1 cellular context compared by ENCODE assay signal in genomic region chrX:45323387-45323786, GRCh38.
TF ChIP-seq lines count a peak whose summit lies in the region.

No MANE protein-coding gene starts in this region.

TF ChIP-seq in HepG2, 621 proteins besides CTCF, POLR2A, EP300 and RAD21:
- TF ChIP-seq, protein P1, sequence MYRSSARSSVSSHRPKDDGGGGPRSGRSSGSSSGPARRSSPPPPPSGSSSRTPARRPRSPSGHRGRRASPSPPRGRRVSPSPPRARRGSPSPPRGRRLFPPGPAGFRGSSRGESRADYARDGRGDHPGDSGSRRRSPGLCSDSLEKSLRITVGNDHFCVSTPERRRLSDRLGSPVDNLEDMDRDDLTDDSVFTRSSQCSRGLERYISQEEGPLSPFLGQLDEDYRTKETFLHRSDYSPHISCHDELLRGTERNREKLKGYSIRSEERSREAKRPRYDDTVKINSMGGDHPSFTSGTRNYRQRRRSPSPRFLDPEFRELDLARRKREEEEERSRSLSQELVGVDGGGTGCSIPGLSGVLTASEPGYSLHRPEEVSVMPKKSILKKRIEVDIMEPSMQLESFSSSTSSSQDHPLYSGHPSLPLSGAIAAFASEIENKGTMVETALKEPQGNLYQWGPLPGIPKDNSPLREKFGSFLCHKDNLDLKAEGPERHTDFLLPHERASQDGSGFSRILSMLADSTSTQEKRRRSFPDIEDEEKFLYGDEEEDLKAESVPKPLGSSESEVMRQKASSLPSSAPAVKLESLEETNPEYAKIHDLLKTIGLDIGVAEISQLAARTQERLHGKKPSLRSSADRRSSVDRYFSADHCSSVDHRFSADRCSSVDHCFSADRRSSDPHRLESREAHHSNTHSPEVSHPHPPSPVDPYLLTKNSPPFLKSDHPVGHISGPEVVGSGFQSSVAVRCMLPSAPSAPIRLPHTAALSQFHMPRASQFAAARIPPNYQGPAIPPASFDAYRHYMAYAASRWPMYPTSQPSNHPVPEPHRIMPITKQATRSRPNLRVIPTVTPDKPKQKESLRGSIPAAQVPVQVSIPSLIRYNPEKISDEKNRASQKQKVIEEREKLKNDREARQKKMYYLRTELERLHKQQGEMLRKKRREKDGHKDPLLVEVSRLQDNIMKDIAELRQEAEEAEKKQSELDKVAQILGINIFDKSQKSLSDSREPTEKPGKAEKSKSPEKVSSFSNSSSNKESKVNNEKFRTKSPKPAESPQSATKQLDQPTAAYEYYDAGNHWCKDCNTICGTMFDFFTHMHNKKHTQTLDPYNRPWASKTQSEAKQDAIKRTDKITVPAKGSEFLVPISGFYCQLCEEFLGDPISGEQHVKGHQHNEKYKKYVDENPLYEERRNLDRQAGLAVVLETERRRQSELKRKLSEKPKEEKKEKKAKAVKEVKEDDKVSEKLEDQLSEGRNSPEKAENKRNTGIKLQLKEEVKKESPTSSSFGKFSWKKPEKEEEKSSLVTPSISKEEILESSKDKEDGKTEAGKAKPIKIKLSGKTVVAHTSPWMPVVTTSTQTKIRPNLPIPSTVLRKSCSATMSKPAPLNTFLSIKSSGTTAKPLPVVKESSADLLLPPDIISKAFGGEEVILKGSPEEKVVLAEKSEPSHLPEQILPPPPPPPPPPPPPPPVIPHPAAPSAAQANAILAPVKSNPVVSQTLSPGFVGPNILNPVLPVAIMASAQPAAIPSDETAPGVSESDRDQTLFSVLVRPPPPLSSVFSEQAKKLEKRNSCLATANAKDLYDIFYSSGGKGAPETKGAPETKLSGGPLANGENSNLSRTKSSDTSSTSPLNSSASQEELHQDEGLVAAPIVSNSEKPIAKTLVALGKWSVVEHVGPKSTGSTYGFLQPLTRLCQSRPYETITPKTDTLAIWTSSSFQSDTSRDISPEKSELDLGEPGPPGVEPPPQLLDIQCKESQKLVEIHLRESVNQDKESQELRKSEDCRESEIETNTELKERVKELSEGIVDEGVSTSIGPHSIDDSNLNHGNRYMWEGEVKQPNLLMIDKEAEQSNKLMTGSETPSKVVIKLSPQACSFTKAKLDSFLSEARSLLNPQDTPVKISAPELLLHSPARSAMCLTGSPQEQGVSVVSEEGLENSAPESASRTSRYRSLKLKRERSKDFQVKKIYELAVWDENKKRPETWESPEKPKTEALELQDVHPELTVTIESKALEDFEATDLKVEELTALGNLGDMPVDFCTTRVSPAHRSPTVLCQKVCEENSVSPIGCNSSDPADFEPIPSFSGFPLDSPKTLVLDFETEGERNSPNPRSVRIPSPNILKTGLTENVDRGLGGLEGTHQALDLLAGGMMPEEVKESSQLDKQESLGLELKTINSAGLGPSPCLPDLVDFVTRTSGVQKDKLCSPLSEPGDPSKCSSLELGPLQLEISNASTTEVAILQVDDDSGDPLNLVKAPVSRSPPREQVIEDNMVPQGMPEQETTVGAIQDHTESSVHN (CRISPR knock-in tag; IDR thresholded peaks at IDR 0.05), result no peak
- 0 out of 2 replicates have a peak, but pooled peaks have one; percentile 16 for TF ChIP-seq MNT (IDR thresholded peaks at IDR 0.05)
- TF ChIP-seq SNAPC5 (CRISPR knock-in tag; IDR thresholded peaks at IDR 0.05; ENCODE audit: borderline replicate concordance), result no peak
- TF ChIP-seq NFE2L1 (CRISPR knock-in tag; IDR thresholded peaks at IDR 0.05; ENCODE audit: borderline replicate concordance), result no peak
- no peak for TF ChIP-seq ZNF143 (CRISPR knock-in tag; IDR thresholded peaks at IDR 0.05)
